ENCODE assay signal across 10 cellular contexts in genomic region chr6:42269553-42269952, GRCh38. TPM values are rescaled to one million over a fixed set of nuclear protein-coding genes. Genes with fewer than 3 reads are reported as not detected.
A peak's percentile ranks its signal among the peaks of the same experiment; 100 is the strongest.
DNase-seq lines count a peak whose midpoint lies in the region; ATAC-seq and TF ChIP-seq lines count a peak whose summit lies in the region.
"Had no signal": no experiment of that assay in that cellular context is flagged by ENCODE, and none has a peak within 500 bp of the region (broad histone marks: within the 10 kb centered on the region; RNA-seq: fewer than 3 reads in every experiment).

No MANE protein-coding gene starts in this region.

- ATAC-seq in GM19463 (IDR thresholded peaks at IDR 0.05; ENCODE audit: unreplicated experiment), result peak; percentile 98
- ATAC-seq in HG03064 (IDR thresholded peaks at IDR 0.05; ENCODE audit: low read depth, unreplicated experiment), result peak; percentile 95
- ATAC-seq in activated CD8-positive, alpha-beta T cell treated with anti-CD3 and anti-CD28 coated beads for 36 hours, result peak; percentile 92

- peaks cover 9% of the 10 kb centered on the region for H3K36me3 Mint-ChIP-seq in activated CD8-positive, alpha-beta T cell treated with anti-CD3 and anti-CD28 coated beads for 36 hours (ENCODE audit: low read depth)

- H3K9me3 Mint-ChIP-seq in activated CD8-positive, alpha-beta T cell treated with anti-CD3 and anti-CD28 coated beads for 36 hours, result no peaks in the 10 kb centered on the region
- H3K9me3 Mint-ChIP-seq: activated naive CD4-positive, alpha-beta T cell treated with anti-CD3 and anti-CD28 coated beads, Interleukin-2, amount 50 U/mL, for 72 hours had no signal

- no peaks in the 10 kb centered on the region for H3K27me3 Mint-ChIP-seq in activated CD8-positive, alpha-beta T cell treated with anti-CD3 and anti-CD28 coated beads for 36 hours

- in situ Hi-C loops in GM13976 (cut with MboI; ENCODE audit: low sequenced_read_pairs, unreplicated experiment), result loop anchor here (10.0 kb wide), 1 partner anchor 285 kb away; no protein-coding TSS in a partner anchor

- no peak overlapping the region for H3K4me3 Mint-ChIP-seq in activated CD8-positive, alpha-beta T cell treated with anti-CD3 and anti-CD28 coated beads for 36 hours

- peak overlapping the region; percentile 83 for H3K27ac Mint-ChIP-seq in activated CD8-positive, alpha-beta T cell treated with anti-CD3 and anti-CD28 coated beads for 36 hours

- intact Hi-C loops in activated CD8-positive, alpha-beta T cell treated with anti-CD3 and anti-CD28 coated beads for 36 hours (cut with micrococcal nuclease), result no loop called here

- DNase-seq in GM13976 (ENCODE audit: low spot score) (peak; percentile 84), NCI-H446 treated with DMSO at 0.1 percent for 48 hours (lab: John Stamatoyannopoulos, UW) (no peak), pons (ENCODE audit: low spot score) (no peak), NCI-H774 (lab: John Stamatoyannopoulos, UW) (no peak), DMS79 (lab: John Stamatoyannopoulos, UW) (no peak)
- peak; percentile 76 for DNase-seq in activated CD8-positive, alpha-beta T cell treated with anti-CD3 and anti-CD28 coated beads for 36 hours
- DNase-seq: Right ventricle myocardium superior had no signal

- TF ChIP-seq CTCF in GM13976 (IDR thresholded peaks at IDR 0.05; ENCODE audit: borderline replicate concordance, control extremely low read depth, extremely low read depth, insufficient read depth, missing control alignments), result no peak
- TF ChIP-seq CTCF in activated CD8-positive, alpha-beta T cell treated with anti-CD3 and anti-CD28 coated beads for 36 hours (IDR thresholded peaks at IDR 0.05), result no peak

- CTCF ChIA-PET in activated CD8-positive, alpha-beta T cell treated with anti-CD3 and anti-CD28 coated beads for 36 hours (lab: Charles Lee), result interaction anchor here (3.0 kb wide), 1 partner anchor 278 kb away, joined by 16 read pairs; no protein-coding TSS in a partner anchor

- POLR2A ChIA-PET in activated CD8-positive, alpha-beta T cell treated with anti-CD3 and anti-CD28 coated beads for 36 hours (lab: Charles Lee), result no interaction called here

- H3K4me1 Mint-ChIP-seq in activated CD8-positive, alpha-beta T cell treated with anti-CD3 and anti-CD28 coated beads for 36 hours (ENCODE audit: low read depth), result peaks cover 17% of the 10 kb centered on the region

RNA-seq across cellular contexts. Expression of gene MRPS10, which starts 51.9 kb away (rescaled TPM):
- 10 to 100 TPM; 36.7 to 38.9 TPM for total RNA-seq in activated CD8-positive, alpha-beta T cell treated with anti-CD3 and anti-CD28 coated beads for 36 hours

Comparison
In these comparisons a context has a peak if more than half of its experiments do, and no peak if none do; other contexts are left out.
1. DNase-seq: peak in GM13976 (single experiment) and activated CD8-positive, alpha-beta T cell treated with anti-CD3 and anti-CD28 coated beads for 36 hours (single experiment); none in NCI-H446 treated with DMSO at 0.1 percent for 48 hours (single experiment), pons (single experiment), NCI-H774 (single experiment) and DMS79 (single experiment).
2. Peak in every context shown above with its lines, with median percentiles within 50 percentile points of each other: ATAC-seq.